8 cellular contexts compared by ENCODE assay signal in genomic region chr5:57338068-57338848, GRCh38.
DNase-seq lines count a peak whose midpoint lies in the region; TF ChIP-seq lines count a peak whose summit lies in the region.

No MANE protein-coding gene starts in this region.

- CTCF ChIA-PET in OCI-LY7 (lab: Charles Lee; ENCODE audit: unreplicated experiment), result no interaction called here

- intact Hi-C loops in OCI-LY7 (cut with micrococcal nuclease; ENCODE audit: unreplicated experiment), result no loop called here
- intact Hi-C loops in left ventricle myocardium inferior (cut with micrococcal nuclease), result no loop called here

- H3K4me1 ChIP-seq in OCI-LY7 (ENCODE audit: insufficient read depth, low read length, poor library complexity, severe bottlenecking) (no peaks in the 10 kb centered on the region), left ventricle myocardium inferior (no peaks in the 10 kb centered on the region)

- H4K20me1 ChIP-seq in OCI-LY7 (ENCODE audit: insufficient read depth, low read length), result no peaks in the 10 kb centered on the region

- H3K9me3 Mint-ChIP-seq in mesothelial cell of epicardium, result no peaks in the 10 kb centered on the region

- no peak overlapping the region for H2AFZ ChIP-seq in OCI-LY7 (ENCODE audit: low read length)

- no peaks in the 10 kb centered on the region for H3K79me2 ChIP-seq in OCI-LY7 (ENCODE audit: insufficient read depth, low read depth, low read length)

- H3K9me3 ChIP-seq in OCI-LY7 (ENCODE audit: low read length) (no peaks in the 10 kb centered on the region), left ventricle myocardium inferior (replicated peaks) (no peaks in the 10 kb centered on the region)

- no peak overlapping the region for H3K4me2 ChIP-seq in OCI-LY7 (ENCODE audit: low read length)

- peak; percentile 79 for TF ChIP-seq CTCF in OCI-LY7 (conservative IDR thresholded peaks at IDR 0.05; ENCODE audit: low read length)
- peak; percentile 53 for TF ChIP-seq CTCF in left ventricle myocardium inferior (IDR thresholded peaks at IDR 0.05; ENCODE audit: borderline replicate concordance)
- no peak for TF ChIP-seq CTCF in mesothelial cell of epicardium (IDR thresholded peaks at IDR 0.05; ENCODE audit: unreplicated experiment)

- H3K27me3 ChIP-seq in H7 (ENCODE audit: control insufficient read depth, insufficient read depth, low read length) (no peaks in the 10 kb centered on the region), left ventricle myocardium inferior (ENCODE audit: low read depth) (no peaks in the 10 kb centered on the region)

- POLR2A ChIA-PET in OCI-LY7 (lab: Charles Lee), result interaction anchor here (0.6 kb wide), 1 partner anchor 1826 kb away, joined by 3 read pairs; no protein-coding TSS in a partner anchor

- DNase-seq in SHP77 (lab: John Stamatoyannopoulos, UW), result peak; percentile 23 to 36
- DNase-seq in SHP77 treated with DMSO at 0.1 percent for 48 hours (lab: John Stamatoyannopoulos, UW), result no peak
- DNase-seq in H7, result peak; percentile 24
- DNase-seq in OCI-LY7 (ENCODE audit: low spot score), result peak; percentile 46
- no peak for DNase-seq in left ventricle myocardium inferior
- no peak for DNase-seq in mesothelial cell of epicardium (ENCODE audit: low spot score in 2 of 2, unreplicated experiment in 2 of 2)
- no peak for DNase-seq in stimulated activated CD8-positive, alpha-beta memory T cell treated with anti-CD3 and anti-CD28 coated beads, Interleukin-4, amount 100 ng/mL, for 48 hours
- no peak for DNase-seq in NCI-H1092 treated with DMSO at 0.1 percent for 48 hours (lab: John Stamatoyannopoulos, UW)

- H3K4me3 Mint-ChIP-seq in mesothelial cell of epicardium, result no peak overlapping the region

- H3K27ac Mint-ChIP-seq in mesothelial cell of epicardium, result no peak overlapping the region

- no peaks in the 10 kb centered on the region for H3K36me3 Mint-ChIP-seq in mesothelial cell of epicardium

- BruUV-seq in OCI-LY7 (replicated peaks; lab: Mats Ljungman, UMichigan), result no TSS peak

- H3K27ac ChIP-seq in OCI-LY7 (ENCODE audit: low read depth, low read length, poor library complexity, severe bottlenecking) (no peak overlapping the region), left ventricle myocardium inferior (replicated peaks) (no peak overlapping the region)

- no peaks in the 10 kb centered on the region for H3K36me3 ChIP-seq in H7 (replicated peaks; ENCODE audit: control insufficient read depth, insufficient read depth, low read length)
- no peaks in the 10 kb centered on the region for H3K36me3 ChIP-seq in OCI-LY7 (ENCODE audit: insufficient read depth, low read length)
- H3K36me3 ChIP-seq in left ventricle myocardium inferior, result no peaks in the 10 kb centered on the region

- H3K4me3 ChIP-seq in H7 (ENCODE audit: insufficient read depth, low read depth, low read length) (no peak overlapping the region), OCI-LY7 (ENCODE audit: low read depth, low read length, poor library complexity, severe bottlenecking) (no peak overlapping the region), left ventricle myocardium inferior (no peak overlapping the region)

- no peaks in the 10 kb centered on the region for H3K27me3 Mint-ChIP-seq in mesothelial cell of epicardium (ENCODE audit: low read depth)

- no peaks in the 10 kb centered on the region for H3K9me2 ChIP-seq in OCI-LY7 (ENCODE audit: insufficient read depth, low read length)

- H3K4me1 Mint-ChIP-seq in mesothelial cell of epicardium, result peaks cover 5% of the 10 kb centered on the region

Comparison
In these comparisons a context has a peak if more than half of its experiments do, and no peak if none do; other contexts are left out.
1. DNase-seq: peak in SHP77 (2 of 2), H7 (single experiment) and OCI-LY7 (single experiment); none in SHP77 treated with DMSO at 0.1 percent for 48 hours (single experiment), left ventricle myocardium inferior (single experiment), mesothelial cell of epicardium (0 of 2), stimulated activated CD8-positive, alpha-beta memory T cell treated with anti-CD3 and anti-CD28 coated beads, Interleukin-4, amount 100 ng/mL, for 48 hours (single experiment) and NCI-H1092 treated with DMSO at 0.1 percent for 48 hours (single experiment).